20 cellular contexts compared by ENCODE assay signal in genomic region chr19:12272386-12272785, GRCh38. TPM values are rescaled to one million over a fixed set of nuclear protein-coding genes. Genes with fewer than 3 reads are reported as not detected.
DNase-seq lines count a peak whose midpoint lies in the region; ATAC-seq and TF ChIP-seq lines count a peak whose summit lies in the region.
"Had no signal": no experiment of that assay in that cellular context is flagged by ENCODE, and none has a peak within 500 bp of the region (broad histone marks: within the 10 kb centered on the region; RNA-seq: fewer than 3 reads in every experiment).

No MANE protein-coding gene starts in this region.

- H3K36me3 ChIP-seq in A673 (ENCODE audit: insufficient read depth, low read length, poor library complexity, severe bottlenecking) (peaks cover 12% of the 10 kb centered on the region), HCT116 (ENCODE audit: control insufficient read depth in 1 of 2, insufficient read depth in 2 of 2, low read length in 2 of 2) (peaks cover 0 to 15% of the 10 kb centered on the region in 2 experiments; a peak in 1 of 4 replicates), duodenal mucosa (ENCODE audit: control insufficient read depth in 1 of 2, insufficient read depth in 2 of 2, low read length in 2 of 2) (peaks cover 48 to 63% of the 10 kb centered on the region in 2 donors), muscle layer of duodenum (ENCODE audit: control insufficient read depth in 1 of 2, insufficient read depth in 2 of 2, low read length in 2 of 2) (peaks cover 35 to 48% of the 10 kb centered on the region in 2 donors), body of pancreas (replicated peaks in 1 of 2; ENCODE audit: insufficient read depth in 1 of 2, low read depth in 2 of 2) (peaks cover 23 to 24% of the 10 kb centered on the region in 2 donors)

- H3K4me3 ChIP-seq in A673 (ENCODE audit: low read depth, low read length, poor library complexity, severe bottlenecking) (no peak overlapping the region), HCT116 (replicated peaks in 1 of 2; ENCODE audit: low read depth in 1 of 2, low read length in 2 of 2) (no peak overlapping the region), duodenal mucosa (ENCODE audit: low read depth in 1 of 2, low read length in 2 of 2) (peak overlapping the region; percentile 28 to 42), muscle layer of duodenum (ENCODE audit: low read depth in 1 of 2, low read length in 2 of 2) (peak overlapping the region; percentile 12 to 33), body of pancreas (no peak overlapping the region)
- H3K4me3 ChIP-seq: GM23248 had no signal

- H3K4me1 Mint-ChIP-seq in stimulated activated naive CD8-positive, alpha-beta T cell treated with anti-CD3 and anti-CD28 coated beads, Interleukin-15, amount 100 ng/mL, for 72 hours = no peaks in the 10 kb centered on the region

- 93 to 97% methylated on average over 5 of the region's 5 CpGs for WGBS in body of pancreas, 2 donors

- H3K27me3 ChIP-seq in A673 (replicated peaks; ENCODE audit: insufficient read depth, low read depth, low read length, poor library complexity) (no peaks in the 10 kb centered on the region), HCT116 (ENCODE audit: insufficient read depth, low read length) (no peaks in the 10 kb centered on the region), duodenal mucosa (ENCODE audit: control insufficient read depth in 1 of 2, insufficient read depth in 2 of 2, low read length in 2 of 2) (no peaks in the 10 kb centered on the region), muscle layer of duodenum (ENCODE audit: low read depth, low read length) (no peaks in the 10 kb centered on the region), body of pancreas (no peaks in the 10 kb centered on the region)
- H3K27me3 ChIP-seq: BE2C had no signal

- H3K4me3 Mint-ChIP-seq in stimulated activated naive CD8-positive, alpha-beta T cell treated with anti-CD3 and anti-CD28 coated beads, Interleukin-15, amount 100 ng/mL, for 72 hours = no peak overlapping the region

- no peaks in the 10 kb centered on the region for H3K79me2 ChIP-seq in HCT116 (ENCODE audit: insufficient read depth, low read length)

- TF ChIP-seq POLR2A in HCT116 (IDR thresholded peaks at IDR 0.05; ENCODE audit: borderline replicate concordance, extremely low read depth, insufficient read depth, insufficient read length) = no peak
- TF ChIP-seq POLR2A in body of pancreas (IDR thresholded peaks at IDR 0.05) = no peak

- POLR2A ChIA-PET in A673 (lab: Charles Lee; ENCODE audit: low non-redundant PET) = no interaction called here
- POLR2A ChIA-PET in HCT116 (lab: Charles Lee) = no interaction called here

- H4K20me1 ChIP-seq in HCT116 (ENCODE audit: insufficient read depth) = no peaks in the 10 kb centered on the region

- no peak for ATAC-seq in HCT116
- no peak for ATAC-seq in GM21717 (IDR thresholded peaks at IDR 0.05; ENCODE audit: unreplicated experiment)
- ATAC-seq in body of pancreas = no peak
- no peak for ATAC-seq in stimulated activated naive CD8-positive, alpha-beta T cell treated with anti-CD3 and anti-CD28 coated beads, Interleukin-15, amount 100 ng/mL, for 72 hours
- ATAC-seq: SK-N-SH treated with all-trans-retinoic acid at 6 μM for 48 hours had no signal

- H2AFZ ChIP-seq in HCT116 (ENCODE audit: low read depth, low read length, poor library complexity, severe bottlenecking) = no peak overlapping the region
- H2AFZ ChIP-seq: GM23248 had no signal

- no peak overlapping the region for H3K4me2 ChIP-seq in HCT116 (ENCODE audit: low read length)

- TF ChIP-seq RAD21 in HCT116 (IDR thresholded peaks at IDR 0.05; ENCODE audit: low read depth) = no peak

- H3K9me3 ChIP-seq in A673 (ENCODE audit: low read depth, low read length, poor library complexity, severe bottlenecking) (peaks cover 45% of the 10 kb centered on the region), HCT116 (ENCODE audit: control insufficient read depth in 1 of 2, insufficient read depth in 1 of 2, low read depth in 1 of 2, low read length in 2 of 2) (peaks cover 36 to 38% of the 10 kb centered on the region in 2 experiments; a peak in 3 of 4 replicates), duodenal mucosa (ENCODE audit: control insufficient read depth in 1 of 2, low read length in 2 of 2) (peaks cover 75 to 78% of the 10 kb centered on the region in 2 donors), muscle layer of duodenum (ENCODE audit: control insufficient read depth in 1 of 2, low read length in 2 of 2) (peaks cover 29 to 46% of the 10 kb centered on the region in 2 donors), body of pancreas (peaks cover 0 to 51% (median 0%) of the 10 kb centered on the region in 3 donors)

- no peaks in the 10 kb centered on the region for H3K9me2 ChIP-seq in HCT116 (ENCODE audit: insufficient read depth)

- RAD21 ChIA-PET in HCT116 (lab: Charles Lee; ENCODE audit: low non-redundant PET in 1 of 2, low total read pairs in 2 of 2, uncharacterized antibody in 2 of 2, unreplicated experiment in 2 of 2) = no interaction called here

- H3K27ac Mint-ChIP-seq in stimulated activated naive CD8-positive, alpha-beta T cell treated with anti-CD3 and anti-CD28 coated beads, Interleukin-15, amount 100 ng/mL, for 72 hours = no peak overlapping the region

- no peaks in the 10 kb centered on the region for H3K27me3 Mint-ChIP-seq in stimulated activated naive CD8-positive, alpha-beta T cell treated with anti-CD3 and anti-CD28 coated beads, Interleukin-15, amount 100 ng/mL, for 72 hours
- H3K27me3 Mint-ChIP-seq: CD4-positive, alpha-beta memory T cell had no signal

- DNase-seq in A673 (ENCODE audit: low spot score) (no peak), HCT116 (ENCODE audit: low read depth, low spot score) (no peak), activated gamma-delta T cell (lab: John Stamatoyannopoulos, UW) (no peak), body of pancreas (no peak)
- DNase-seq in stimulated activated naive CD8-positive, alpha-beta T cell treated with anti-CD3 and anti-CD28 coated beads, Interleukin-15, amount 100 ng/mL, for 72 hours = no peak
- DNase-seq: BE2C; CD4-positive, alpha-beta memory T cell; HCEC 1CT; NCI-H1436; NCI-H1930; NCI-H226; NCI-H524; NCI-H82; SIG-M5 had no signal

- H3K9ac ChIP-seq in HCT116 (ENCODE audit: low read length) (no peak overlapping the region), duodenal mucosa (ENCODE audit: low read depth in 1 of 2, low read length in 2 of 2) (no peak overlapping the region)
- H3K9ac ChIP-seq: GM23248 had no signal

- no peak overlapping the region for H3K27ac ChIP-seq in A673 (ENCODE audit: low read depth, low read length, poor library complexity, severe bottlenecking)
- no peak overlapping the region for H3K27ac ChIP-seq in HCT116 (ENCODE audit: low read depth, low read length)
- H3K27ac ChIP-seq in duodenal mucosa (ENCODE audit: low read depth, low read length) = no peak overlapping the region
- no peak overlapping the region for H3K27ac ChIP-seq in muscle layer of duodenum (ENCODE audit: low read length)
- H3K27ac ChIP-seq in body of pancreas = no peak overlapping the region
- H3K27ac ChIP-seq: GM23248, RWPE1 had no signal

- BruUV-seq in A673 (replicated peaks; lab: Mats Ljungman, UMichigan) = TSS peak; percentile 32
- BruUV-seq in HCT116 (replicated peaks; lab: Mats Ljungman, UMichigan) = no TSS peak

- H3K9me3 Mint-ChIP-seq in stimulated activated naive CD8-positive, alpha-beta T cell treated with anti-CD3 and anti-CD28 coated beads, Interleukin-15, amount 100 ng/mL, for 72 hours = peaks cover 57 to 69% of the 10 kb centered on the region in 2 donors

- CTCF ChIA-PET in A673 (lab: Charles Lee) = no interaction called here
- CTCF ChIA-PET in HCT116 (lab: Charles Lee) = no interaction called here

- intact Hi-C loops in A673 (cut with micrococcal nuclease; ENCODE audit: unreplicated experiment) (no loop called here), HCT116 (cut with micrococcal nuclease) (no loop called here), body of pancreas (cut with DNase I) (no loop called here)

- H3K4me1 ChIP-seq in A673 (ENCODE audit: insufficient read depth, low read length, poor library complexity, severe bottlenecking) (no peaks in the 10 kb centered on the region), HCT116 (ENCODE audit: control insufficient read depth in 1 of 2, insufficient read depth in 2 of 2, low read length in 2 of 2) (no peaks in the 10 kb centered on the region), duodenal mucosa (ENCODE audit: control insufficient read depth in 1 of 2, insufficient read depth in 2 of 2, low read length in 2 of 2) (no peaks in the 10 kb centered on the region), muscle layer of duodenum (ENCODE audit: control insufficient read depth in 1 of 2, insufficient read depth in 2 of 2, low read length in 2 of 2) (no peaks in the 10 kb centered on the region), body of pancreas (no peaks in the 10 kb centered on the region)
- H3K4me1 ChIP-seq: BE2C had no signal

- TF ChIP-seq CTCF in A673 (conservative IDR thresholded peaks at IDR 0.05; ENCODE audit: low read depth, low read length) = no peak
- TF ChIP-seq CTCF in HCT116 (IDR thresholded peaks at IDR 0.05 in 2 of 3, conservative IDR thresholded peaks at IDR 0.05 in 1 of 3; ENCODE audit: borderline replicate concordance in 1 of 3, insufficient read depth in 1 of 3, low read depth in 2 of 3, low read length in 2 of 3) = no peak
- TF ChIP-seq CTCF in body of pancreas (IDR thresholded peaks at IDR 0.05) = no peak

TF ChIP-seq in HCT116, 20 proteins besides CTCF, POLR2A, EP300 and RAD21 (continues in another document):
- TF ChIP-seq CEBPB (IDR thresholded peaks at IDR 0.05; ENCODE audit: low read depth) = no peak
- no peak for TF ChIP-seq SIN3A (IDR thresholded peaks at IDR 0.05; ENCODE audit: low read depth)
- TF ChIP-seq SRF (IDR thresholded peaks at IDR 0.05; ENCODE audit: low read depth) = no peak
- no peak for TF ChIP-seq EZH2 (IDR thresholded peaks at IDR 0.05)
- no peak for TF ChIP-seq ELF1 (IDR thresholded peaks at IDR 0.05; ENCODE audit: borderline replicate concordance, low read depth)
- TF ChIP-seq TCF7L2 (IDR thresholded peaks at IDR 0.05; ENCODE audit: borderline replicate concordance, extremely low read depth, insufficient read depth, insufficient read length) = no peak
- TF ChIP-seq POLR2AphosphoS5 (IDR thresholded peaks at IDR 0.05; ENCODE audit: low read depth, low read length) = no peak

RNA-seq across cellular contexts. Expression of gene ZNF44, which starts 22.3 kb away (rescaled TPM):
- 2.5 and 4.3 TPM in 2 replicates for total RNA-seq in A673 (2021)
- 3.6 TPM for total RNA-seq in HCT116 (2021; ENCODE audit: unreplicated experiment)
- polyA plus RNA-seq in HCT116 (2012) = 1.4 and 2.6 TPM in 2 replicates
- total RNA-seq in body of pancreas = 10 to 100 TPM in 1 of 2 donors, 1 to 10 TPM in 1; 8.8 to 10.5 TPM

Comparison
In these comparisons a context has a peak if more than half of its experiments do, and no peak if none do; other contexts are left out.
1. H3K4me3 ChIP-seq: peak in duodenal mucosa (2 of 2) and muscle layer of duodenum (2 of 2); none in A673 (single experiment), HCT116 (0 of 2) and body of pancreas (0 of 2).